In genomic region chr5:172901788-172902496, GRCh38 we compare ENCODE assay signal across 1 cellular context.
TF ChIP-seq lines count a peak whose summit lies in the region.

No MANE protein-coding gene starts in this region.

TF ChIP-seq in GM23338, 12 proteins besides CTCF, POLR2A, EP300 and RAD21 (continued from another document):
- TF ChIP-seq CREB1 (CRISPR knock-in tag; IDR thresholded peaks at IDR 0.05; ENCODE audit: low read depth) = no peak
- no peak for TF ChIP-seq NANOG (IDR thresholded peaks at IDR 0.05; ENCODE audit: borderline replicate concordance)
- TF ChIP-seq ZNF331 (CRISPR knock-in tag; IDR thresholded peaks at IDR 0.05; ENCODE audit: low read depth) = no peak
- no peak for TF ChIP-seq POLR2AphosphoS5 (IDR thresholded peaks at IDR 0.05; ENCODE audit: low read depth)
- no peak for TF ChIP-seq ZNF462 (CRISPR knock-in tag; IDR thresholded peaks at IDR 0.05)
- TF ChIP-seq EZH2phosphoT487 (IDR thresholded peaks at IDR 0.05; ENCODE audit: unreplicated experiment) = no peak
- TF ChIP-seq STAT1 (IDR thresholded peaks at IDR 0.05; ENCODE audit: unreplicated experiment) = no peak
